In the genomic region with DNA sequence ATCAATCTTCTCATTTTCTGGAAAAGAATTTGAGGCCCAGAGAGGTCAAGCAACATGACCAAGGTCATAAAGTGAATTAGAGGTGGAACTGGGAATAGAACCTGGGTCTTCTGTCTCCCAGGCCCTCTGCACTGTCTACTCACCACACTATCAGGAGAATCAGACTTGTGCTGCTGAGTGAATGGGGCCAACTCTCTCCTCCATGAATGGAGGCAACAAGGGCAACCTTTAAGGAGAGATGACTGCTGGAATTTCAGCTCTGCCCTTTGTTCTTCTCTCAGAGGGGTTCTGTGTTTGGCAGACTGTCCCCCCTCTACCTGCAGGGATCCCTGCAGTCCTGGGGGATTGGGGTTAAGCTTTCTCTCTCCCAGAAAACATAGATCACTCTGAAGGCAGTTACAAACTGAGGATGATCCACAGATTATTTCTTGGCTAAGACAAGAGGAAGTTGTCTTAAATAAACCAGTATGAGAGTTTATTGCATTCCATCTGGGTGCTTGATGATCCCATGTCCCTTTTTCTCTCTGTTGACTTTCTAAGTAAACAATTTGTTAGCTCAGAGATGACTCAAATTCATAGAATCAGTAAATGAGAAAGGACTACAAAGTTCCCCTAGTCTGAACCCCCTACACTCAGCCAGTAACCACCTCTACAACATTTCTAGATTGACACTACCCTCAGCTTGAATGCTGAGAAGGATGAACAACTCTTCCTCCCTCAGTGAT, we compare ENCODE assay signal across 8 cellular contexts.
DNase-seq lines count a peak whose midpoint lies in the region; ATAC-seq and TF ChIP-seq lines count a peak whose summit lies in the region.

No MANE protein-coding gene starts in this region.

- in situ Hi-C loops in ACHN (cut with HindIII; ENCODE audit: low pct_ligation_motif_present, low pct_unique_long_range_greater_than_20kb, low sequenced_read_pairs) = no loop called here

- H3K9me3 ChIP-seq in stomach = peaks cover 0 to 2% (median 0%) of the 10 kb centered on the region in 4 donors

- TF ChIP-seq EP300 in stomach (IDR thresholded peaks at IDR 0.05) = no peak

- H3K4me3 Mint-ChIP-seq in activated T-helper 2 cell treated with anti-CD3 and anti-CD28 coated beads, Interferon-gamma antibody, Interleukin-2, Interleukin-4, amounts not matched to agents 10 μg/mL and 5 μg/mL and 100 μg/mL, durations not matched to agents 14 hours and 24 hours and 36 hours (ENCODE audit: low read depth) = no peak overlapping the region

- ATAC-seq in HG02610 (IDR thresholded peaks at IDR 0.05; ENCODE audit: unreplicated experiment) (peak; percentile 65), HG03025 (IDR thresholded peaks at IDR 0.05; ENCODE audit: low FRiP score, unreplicated experiment) (no peak)

- peaks cover 29 to 40% (median 35%) of the 10 kb centered on the region in 4 donors for H3K4me1 ChIP-seq in stomach

- no peak for TF ChIP-seq POLR2A in stomach (IDR thresholded peaks at IDR 0.05)

- peaks cover 10% of the 10 kb centered on the region for H3K9me3 Mint-ChIP-seq in activated T-helper 2 cell treated with anti-CD3 and anti-CD28 coated beads, Interferon-gamma antibody, Interleukin-2, Interleukin-4, amounts not matched to agents 10 μg/mL and 5 μg/mL and 100 μg/mL, durations not matched to agents 14 hours and 24 hours and 36 hours

- no peaks in the 10 kb centered on the region for H3K36me3 ChIP-seq in stomach

- H3K27me3 Mint-ChIP-seq in activated T-helper 2 cell treated with anti-CD3 and anti-CD28 coated beads, Interferon-gamma antibody, Interleukin-2, Interleukin-4, amounts not matched to agents 10 μg/mL and 5 μg/mL and 100 μg/mL, durations not matched to agents 14 hours and 24 hours and 36 hours (ENCODE audit: low read depth) = no peaks in the 10 kb centered on the region

- no peaks in the 10 kb centered on the region for H3K36me3 Mint-ChIP-seq in activated T-helper 2 cell treated with anti-CD3 and anti-CD28 coated beads, Interferon-gamma antibody, Interleukin-2, Interleukin-4, amounts not matched to agents 10 μg/mL and 5 μg/mL and 100 μg/mL, durations not matched to agents 14 hours and 24 hours and 36 hours (ENCODE audit: low read depth)

- no peak overlapping the region for H3K4me3 ChIP-seq in stomach

- H3K27ac ChIP-seq in stomach = peak overlapping the region; percentile 72 to 91 (median 86)

- no peak for TF ChIP-seq CTCF in stomach (IDR thresholded peaks at IDR 0.05)

- no peaks in the 10 kb centered on the region for H3K27me3 ChIP-seq in stomach

- DNase-seq in ACHN (peak; percentile 33), inferior parietal cortex (ENCODE audit: extremely low spot score) (peak; percentile 15), stomach (no peak), NCI-H2171 (lab: John Stamatoyannopoulos, UW) (no peak)
- DNase-seq in activated T-helper 2 cell treated with anti-CD3 and anti-CD28 coated beads, Interferon-gamma antibody, Interleukin-2, Interleukin-4, amounts not matched to agents 10 μg/mL and 5 μg/mL and 100 μg/mL, durations not matched to agents 14 hours and 24 hours and 36 hours (ENCODE audit: low spot score) = no peak
- no peak for DNase-seq in stimulated activated CD8-positive, alpha-beta memory T cell treated with anti-CD3 and anti-CD28 coated beads, Interleukin-4, amount 100 ng/mL, for 48 hours

- peak overlapping the region; percentile 96 for H3K27ac Mint-ChIP-seq in activated T-helper 2 cell treated with anti-CD3 and anti-CD28 coated beads, Interferon-gamma antibody, Interleukin-2, Interleukin-4, amounts not matched to agents 10 μg/mL and 5 μg/mL and 100 μg/mL, durations not matched to agents 14 hours and 24 hours and 36 hours

- intact Hi-C loops in activated T-helper 2 cell treated with anti-CD3 and anti-CD28 coated beads, Interferon-gamma antibody, Interleukin-2, Interleukin-4, amounts not matched to agents 10 μg/mL and 5 μg/mL and 100 μg/mL, durations not matched to agents 14 hours and 24 hours and 36 hours (cut with micrococcal nuclease) = loop anchor here (1.0 to 2.0 kb wide), 3 partner anchors 26 to 212 kb away; no protein-coding TSS in a partner anchor
- intact Hi-C loops in stomach (cut with DNase I; ENCODE audit: low total_unique reads) = no loop called here

- H3K4me1 Mint-ChIP-seq in activated T-helper 2 cell treated with anti-CD3 and anti-CD28 coated beads, Interferon-gamma antibody, Interleukin-2, Interleukin-4, amounts not matched to agents 10 μg/mL and 5 μg/mL and 100 μg/mL, durations not matched to agents 14 hours and 24 hours and 36 hours (ENCODE audit: low read depth) = peaks cover 43% of the 10 kb centered on the region

Comparison
In these comparisons a context has a peak if more than half of its experiments do, and no peak if none do; other contexts are left out.
1. DNase-seq: peak in ACHN (single experiment) and inferior parietal cortex (single experiment); none in activated T-helper 2 cell treated with anti-CD3 and anti-CD28 coated beads, Interferon-gamma antibody, Interleukin-2, Interleukin-4, amounts not matched to agents 10 μg/mL and 5 μg/mL and 100 μg/mL, durations not matched to agents 14 hours and 24 hours and 36 hours (single experiment), stomach (single experiment), NCI-H2171 (single experiment) and stimulated activated CD8-positive, alpha-beta memory T cell treated with anti-CD3 and anti-CD28 coated beads, Interleukin-4, amount 100 ng/mL, for 48 hours (single experiment).